Comparison of ENCODE assay signal across 10 cellular contexts in genomic region chrX:115534383-115534782, GRCh38. TPM values are rescaled to one million over a fixed set of nuclear protein-coding genes. Genes with fewer than 3 reads are reported as not detected.
"Had no signal": no experiment of that assay in that cellular context is flagged by ENCODE, and none has a peak within 500 bp of the region (broad histone marks: within the 10 kb centered on the region; RNA-seq: fewer than 3 reads in every experiment).

No MANE protein-coding gene starts in this region.

- DNase-seq: IMR-90, Karpas-422, KBM-7, KG1 had no signal

- FAIRE-seq: HepG2, HTR-8/SVneo, K562 had no signal

- H3K27ac ChIP-seq: HL-60, KMS-11 had no signal

- H3K4me2 ChIP-seq: KMS-11 had no signal

- H3K4me3 ChIP-seq: K562 had no signal

- ATAC-seq: HepG2, K562 had no signal

RNA-seq across cellular contexts. Expression of gene PLS3, which starts 26.6 kb away (rescaled TPM):
- polyA plus RNA-seq: IgD-negative memory B cell had no signal
